In genomic region chr1:144412068-144412471, GRCh38 we compare ENCODE assay signal across 1 cellular context.
TF ChIP-seq lines count a peak whose summit lies in the region.
"Not testable (repeated sequence)": the region's sequence is repeated elsewhere in the genome, so short reads cannot be mapped to it uniquely, and the experiment has no call there.

No MANE protein-coding gene starts in this region.

TF ChIP-seq in K562, 482 proteins besides CTCF, POLR2A, EP300 and RAD21 (continued from another document):
- peak; percentile 80 for TF ChIP-seq ZBTB40 (IDR thresholded peaks at IDR 0.05)
- not testable (repeated sequence) for TF ChIP-seq ZBTB40 (CRISPR knock-in tag; IDR thresholded peaks at IDR 0.05); CREB1 (IDR thresholded peaks at IDR 0.05); JUND (tag; IDR thresholded peaks at IDR 0.05; ENCODE audit: borderline replicate concordance, low read depth, low read length); ATF1 (CRISPR knock-in tag; IDR thresholded peaks at IDR 0.05); ID3 (CRISPR knock-in tag; IDR thresholded peaks at IDR 0.05)
- TF ChIP-seq GABPA (tag; conservative IDR thresholded peaks at IDR 0.05; ENCODE audit: low read depth), result peak; percentile 80
- peak; percentile 61; the same call in 1 of the 2 replicates for TF ChIP-seq ZNF143 (CRISPR knock-in tag; IDR thresholded peaks at IDR 0.05)
- TF ChIP-seq ZC3H8 (IDR thresholded peaks at IDR 0.05), result 0 out of 2 replicates have a peak, but pooled peaks have one; percentile 41
- peak; percentile 76; the same call in 1 of the 2 replicates for TF ChIP-seq CREB3 (tag; conservative IDR thresholded peaks at IDR 0.05; ENCODE audit: low read depth)
- 0 out of 2 replicates have a peak, but pooled peaks have one; percentile 26 for TF ChIP-seq PYGO2 (tag; IDR thresholded peaks at IDR 0.05)
- peak; percentile 67; the same call in 1 of the 2 replicates for TF ChIP-seq CREB1 (CRISPR knock-in tag; IDR thresholded peaks at IDR 0.05)
- TF ChIP-seq SPI1 (IDR thresholded peaks at IDR 0.05; ENCODE audit: borderline replicate concordance, low read depth, low read length), result 0 out of 2 replicates have a peak, but pooled peaks have one; percentile 13
- peak; percentile 96 for TF ChIP-seq EHMT2 (IDR thresholded peaks at IDR 0.05)
- TF ChIP-seq NFRKB (IDR thresholded peaks at IDR 0.05; ENCODE audit: low read depth), result peak; percentile 30
- 0 out of 6 replicates have a peak, but pooled peaks of 1 of the 3 experiments have one; percentile 8 for TF ChIP-seq ZBTB11 (CRISPR knock-in tag; IDR thresholded peaks at IDR 0.05)
- TF ChIP-seq PHF20 (IDR thresholded peaks at IDR 0.05; ENCODE audit: partially characterized antibody), result peak; percentile 25
- peak; percentile 48; the same call in 1 of the 2 replicates for TF ChIP-seq ZBTB12 (CRISPR knock-in tag; IDR thresholded peaks at IDR 0.05)
- peak in 1 of 3 experiments; percentile 63 for TF ChIP-seq YY1 (IDR thresholded peaks at IDR 0.05; ENCODE audit: borderline replicate concordance in 1 of 3, control insufficient read depth in 1 of 3, extremely low read depth in 1 of 3, insufficient read depth in 3 of 3, insufficient read length in 1 of 3, insufficient replicate concordance in 2 of 3, low read depth in 1 of 3, low read length in 2 of 3)
- 0 out of 2 replicates have a peak, but pooled peaks have one; percentile 6 for TF ChIP-seq ETV1 (tag; conservative IDR thresholded peaks at IDR 0.05; ENCODE audit: low read depth)
- 0 out of 4 replicates have a peak, but pooled peaks of 1 of the 2 experiments have one; percentile 12 for TF ChIP-seq SRF (CRISPR knock-in tag; IDR thresholded peaks at IDR 0.05)
- TF ChIP-seq ZNF583 (CRISPR knock-in tag; IDR thresholded peaks at IDR 0.05), result 0 out of 2 replicates have a peak, but pooled peaks have one; percentile 28
- TF ChIP-seq JUND (IDR thresholded peaks at IDR 0.05; ENCODE audit: borderline replicate concordance, low read depth, low read length), result 0 out of 2 replicates have a peak, but pooled peaks have one; percentile 7
- TF ChIP-seq ATF1 (tag; IDR thresholded peaks at IDR 0.05), result peak; percentile 75
- peak; percentile 35 for TF ChIP-seq PKNOX1 (IDR thresholded peaks at IDR 0.05)
- TF ChIP-seq HCFC1 (IDR thresholded peaks at IDR 0.05; ENCODE audit: low read depth, low read length), result 0 out of 2 replicates have a peak, but pooled peaks have one; percentile 34
- peak; percentile 7; the same call in 1 of the 2 replicates for TF ChIP-seq SOX6 (IDR thresholded peaks at IDR 0.05)
- TF ChIP-seq TEAD1 (CRISPR knock-in tag; IDR thresholded peaks at IDR 0.05), result 0 out of 4 replicates have a peak, but pooled peaks of 1 of the 2 experiments have one; percentile 18
- TF ChIP-seq CREM (IDR thresholded peaks at IDR 0.05; ENCODE audit: low read depth), result peak; percentile 81
- 0 out of 2 replicates have a peak, but pooled peaks have one; percentile 3 for TF ChIP-seq ELF1 (tag; IDR thresholded peaks at IDR 0.05)
- TF ChIP-seq BCL6 (CRISPR knock-in tag; IDR thresholded peaks at IDR 0.05), result 0 out of 2 replicates have a peak, but pooled peaks have one; percentile 17
- peak; percentile 0; the same call in 1 of the 2 replicates for TF ChIP-seq TFAP4 (CRISPR knock-in tag; IDR thresholded peaks at IDR 0.05; ENCODE audit: borderline replicate concordance)
- peak; percentile 69 to 76 for TF ChIP-seq NRF1 (conservative IDR thresholded peaks at IDR 0.05 in 1 of 2, IDR thresholded peaks at IDR 0.05 in 1 of 2)
- TF ChIP-seq GABPB1 (CRISPR knock-in tag; IDR thresholded peaks at IDR 0.05), result peak; percentile 70; the same call in 1 of the 2 replicates
- peak; percentile 6; the same call in 1 of the 2 replicates for TF ChIP-seq CXXC5 (CRISPR knock-in tag; IDR thresholded peaks at IDR 0.05)
- TF ChIP-seq ID3 (tag; IDR thresholded peaks at IDR 0.05), result peak; percentile 27; the same call in 1 of the 2 replicates
- peak; percentile 15; the same call in 1 of the 2 replicates for TF ChIP-seq OTX1 (CRISPR knock-in tag; IDR thresholded peaks at IDR 0.05)
